ENCODE assay signal across 31 cellular contexts in the genomic region with DNA sequence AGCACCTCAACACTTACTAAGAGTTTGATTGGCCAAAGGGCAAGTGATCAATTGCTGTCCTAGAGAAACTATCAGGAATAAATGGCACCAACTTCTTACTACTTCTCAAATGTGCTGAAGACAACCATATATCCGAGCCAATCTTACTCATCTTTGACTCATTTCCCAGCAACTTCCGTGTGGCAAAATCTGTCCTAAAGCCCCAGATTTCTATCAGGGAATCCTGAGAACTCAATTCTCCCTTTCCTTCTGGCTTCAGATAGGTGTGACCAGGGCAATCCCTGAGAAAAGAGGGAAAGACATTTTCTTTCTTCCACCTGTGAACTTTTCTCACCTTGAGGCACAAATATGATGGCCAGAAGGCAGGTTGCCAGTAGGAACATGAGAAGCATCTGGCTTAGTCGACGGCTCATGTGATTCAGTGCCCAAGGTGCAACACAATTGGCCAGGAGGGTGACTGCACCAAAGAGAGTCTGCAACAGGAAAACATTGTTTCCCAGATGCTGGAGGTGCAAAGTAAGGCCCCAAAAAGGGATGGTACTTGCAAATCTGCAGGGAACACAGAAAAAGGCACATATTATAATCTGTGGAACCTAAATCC. TPM values are rescaled to one million over a fixed set of nuclear protein-coding genes. Genes with fewer than 3 reads are reported as not detected.
"Had no signal": no experiment of that assay in that cellular context is flagged by ENCODE, and none has a peak within 500 bp of the region (broad histone marks: within the 10 kb centered on the region; RNA-seq: fewer than 3 reads in every experiment).

No MANE protein-coding gene starts in this region.

- H3K4me3 ChIP-seq: coronary artery, left lung, lung, neural progenitor cell, testis, uterus had no signal

- H3K9ac ChIP-seq: neural progenitor cell had no signal

- H3K4me3 Mint-ChIP-seq: activated CD4-positive, alpha-beta T cell treated with anti-CD3 and anti-CD28 coated beads, Interleukin-2, amount 10 ng/mL, durations not matched to agents 24 days and 14 days; activated CD8-positive, alpha-beta memory T cell treated with anti-CD3 and anti-CD28 coated beads, Interleukin-2, amount 10 ng/mL, durations not matched to agents 7 days and 5 days; activated CD8-positive, alpha-beta T cell treated with anti-CD3 and anti-CD28 coated beads for 36 hours; activated T-helper 1 cell treated with anti-CD3 and anti-CD28 coated beads, Interleukin-12 subunit alpha, Interleukin-12 subunit beta, Interleukin-2, Interleukin-4 antibody, amounts not matched to agents 30 ng/mL and 10 ng/mL and 1 ng/mL, durations not matched to agents 14 hours and 24 hours and 36 hours; endodermal cell; mesothelial cell of epicardium; naive thymus-derived CD8-positive, alpha-beta T cell; neural progenitor cell; T-helper 2 cell treated with Interferon-gamma antibody and Interleukin-4, amounts not matched to agents 5 μg/mL and 100 μg/mL, for 36 hours had no signal

- H3K27ac Mint-ChIP-seq: activated CD4-positive, alpha-beta T cell treated with anti-CD3 and anti-CD28 coated beads, Interleukin-2, amount 10 ng/mL, durations not matched to agents 24 days and 14 days; activated CD8-positive, alpha-beta memory T cell treated with anti-CD3 and anti-CD28 coated beads, Interleukin-2, amount 10 ng/mL, durations not matched to agents 7 days and 5 days; activated CD8-positive, alpha-beta T cell treated with anti-CD3 and anti-CD28 coated beads for 36 hours; activated naive CD4-positive, alpha-beta T cell treated with anti-CD3 and anti-CD28 coated beads, Interleukin-2, amount 50 U/mL, for 72 hours; activated T-helper 1 cell treated with anti-CD3 and anti-CD28 coated beads, Interleukin-12 subunit alpha, Interleukin-12 subunit beta, Interleukin-2, Interleukin-4 antibody, amounts not matched to agents 30 ng/mL and 10 ng/mL and 1 ng/mL, durations not matched to agents 14 hours and 24 hours and 36 hours; endodermal cell; mesothelial cell of epicardium; naive thymus-derived CD8-positive, alpha-beta T cell; neural progenitor cell; T-helper 2 cell treated with Interferon-gamma antibody and Interleukin-4, amounts not matched to agents 5 μg/mL and 100 μg/mL, for 36 hours had no signal

- H3K36me3 ChIP-seq: left lung, neural progenitor cell, uterus had no signal

- H2AFZ ChIP-seq: neural progenitor cell had no signal

- H3K4me1 Mint-ChIP-seq: activated CD4-positive, alpha-beta T cell treated with anti-CD3 and anti-CD28 coated beads, Interleukin-2, amount 10 ng/mL, durations not matched to agents 24 days and 14 days; activated CD8-positive, alpha-beta memory T cell treated with anti-CD3 and anti-CD28 coated beads, Interleukin-2, amount 10 ng/mL, durations not matched to agents 7 days and 5 days; endodermal cell; mesothelial cell of epicardium; naive thymus-derived CD8-positive, alpha-beta T cell; neural progenitor cell had no signal

- H3K9me3 ChIP-seq: left lung, testis, uterus had no signal

- DNase-seq: activated CD4-positive, alpha-beta T cell treated with anti-CD3 and anti-CD28 coated beads, Interleukin-2, amount 10 ng/mL, durations not matched to agents 24 days and 14 days; activated CD8-positive, alpha-beta memory T cell treated with anti-CD3 and anti-CD28 coated beads, Interleukin-2, amount 10 ng/mL, durations not matched to agents 7 days and 5 days; activated CD8-positive, alpha-beta T cell treated with anti-CD3 and anti-CD28 coated beads for 36 hours; activated T-cell treated with anti-CD3 and anti-CD28 coated beads for 4 hours; aorta; cerebellar nuclear complex; endodermal cell; foreskin melanocyte; left lung; naive thymus-derived CD8-positive, alpha-beta T cell; retina; stimulated activated CD4-positive, alpha-beta T cell treated with anti-CD3 and anti-CD28 coated beads, Interleukin-2, amount 100 ng/mL, for 48 hours; stimulated activated naive CD4-positive, alpha-beta T cell; testis; trophoblast cell; uterus had no signal

- H3K4me2 ChIP-seq: neural progenitor cell had no signal

- H3K27me3 ChIP-seq: neural progenitor cell, testis, uterus had no signal

- H3K4me1 ChIP-seq: left lung, neural progenitor cell, testis, uterus had no signal

- H3K27ac ChIP-seq: coronary artery, left lung, neural progenitor cell, testis, uterus, VCaP had no signal

- ATAC-seq: activated CD4-positive, CD25-positive, alpha-beta regulatory T cell treated with anti-CD3 and anti-CD28 coated beads, Interleukin-2, amount 50 U/mL, for 24 hours; activated CD8-positive, alpha-beta memory T cell treated with anti-CD3 and anti-CD28 coated beads, Interleukin-2, amount 10 ng/mL, durations not matched to agents 7 days and 5 days; activated CD8-positive, alpha-beta T cell treated with anti-CD3 and anti-CD28 coated beads for 36 hours; activated naive CD4-positive, alpha-beta T cell treated with anti-CD3 and anti-CD28 coated beads, Interleukin-2, amount 50 U/mL, for 72 hours; left lung; naive thymus-derived CD8-positive, alpha-beta T cell had no signal

- H3K9me3 Mint-ChIP-seq: activated CD4-positive, alpha-beta T cell treated with anti-CD3 and anti-CD28 coated beads, Interleukin-2, amount 10 ng/mL, durations not matched to agents 24 days and 14 days; activated CD8-positive, alpha-beta T cell treated with anti-CD3 and anti-CD28 coated beads for 36 hours; activated naive CD4-positive, alpha-beta T cell treated with anti-CD3 and anti-CD28 coated beads, Interleukin-2, amount 50 U/mL, for 72 hours; activated T-helper 1 cell treated with anti-CD3 and anti-CD28 coated beads, Interleukin-12 subunit alpha, Interleukin-12 subunit beta, Interleukin-2, Interleukin-4 antibody, amounts not matched to agents 30 ng/mL and 10 ng/mL and 1 ng/mL, durations not matched to agents 14 hours and 24 hours and 36 hours; endodermal cell; naive thymus-derived CD8-positive, alpha-beta T cell; neural progenitor cell; T-helper 2 cell treated with Interferon-gamma antibody and Interleukin-4, amounts not matched to agents 5 μg/mL and 100 μg/mL, for 36 hours had no signal

- H3K36me3 Mint-ChIP-seq: activated CD8-positive, alpha-beta memory T cell treated with anti-CD3 and anti-CD28 coated beads, Interleukin-2, amount 10 ng/mL, durations not matched to agents 7 days and 5 days; activated naive CD4-positive, alpha-beta T cell treated with anti-CD3 and anti-CD28 coated beads, Interleukin-2, amount 50 U/mL, for 72 hours; mesothelial cell of epicardium; naive thymus-derived CD8-positive, alpha-beta T cell; neural progenitor cell had no signal

RNA-seq across cellular contexts. Expression of a gene that starts 21.8 kb away (rescaled TPM):
- total RNA-seq: activated CD4-positive, alpha-beta T cell treated with anti-CD3 and anti-CD28 coated beads, Interleukin-2, amount 10 ng/mL, durations not matched to agents 24 days and 14 days; activated CD8-positive, alpha-beta memory T cell treated with anti-CD3 and anti-CD28 coated beads, Interleukin-2, amount 10 ng/mL, durations not matched to agents 7 days and 5 days; activated CD8-positive, alpha-beta T cell treated with anti-CD3 and anti-CD28 coated beads for 36 hours; activated naive CD4-positive, alpha-beta T cell treated with anti-CD3 and anti-CD28 coated beads, Interleukin-2, amount 50 U/mL, for 72 hours; activated T-helper 1 cell treated with anti-CD3 and anti-CD28 coated beads, Interleukin-12 subunit alpha, Interleukin-12 subunit beta, Interleukin-2, Interleukin-4 antibody, amounts not matched to agents 30 ng/mL and 10 ng/mL and 1 ng/mL, durations not matched to agents 14 hours and 24 hours and 36 hours; aorta; endodermal cell; epithelial cell of proximal tubule; fibroblast of lung; kidney epithelial cell; left lung; lung; mesothelial cell of epicardium; naive thymus-derived CD8-positive, alpha-beta T cell; omental fat pad; posterior vena cava; testis; uterus had no signal
- polyA plus RNA-seq: adipose tissue; aorta; fibroblast of lung; lung; naive thymus-derived CD8-positive, alpha-beta T cell had no signal
